1 cellular context compared by ENCODE assay signal in genomic region chr16:50121721-50122445, GRCh38.
TF ChIP-seq lines count a peak whose summit lies in the region.

No MANE protein-coding gene starts in this region.

TF ChIP-seq in GM23338, 12 proteins besides CTCF, POLR2A, EP300 and RAD21 (continued from another document):
- TF ChIP-seq, protein P1, sequence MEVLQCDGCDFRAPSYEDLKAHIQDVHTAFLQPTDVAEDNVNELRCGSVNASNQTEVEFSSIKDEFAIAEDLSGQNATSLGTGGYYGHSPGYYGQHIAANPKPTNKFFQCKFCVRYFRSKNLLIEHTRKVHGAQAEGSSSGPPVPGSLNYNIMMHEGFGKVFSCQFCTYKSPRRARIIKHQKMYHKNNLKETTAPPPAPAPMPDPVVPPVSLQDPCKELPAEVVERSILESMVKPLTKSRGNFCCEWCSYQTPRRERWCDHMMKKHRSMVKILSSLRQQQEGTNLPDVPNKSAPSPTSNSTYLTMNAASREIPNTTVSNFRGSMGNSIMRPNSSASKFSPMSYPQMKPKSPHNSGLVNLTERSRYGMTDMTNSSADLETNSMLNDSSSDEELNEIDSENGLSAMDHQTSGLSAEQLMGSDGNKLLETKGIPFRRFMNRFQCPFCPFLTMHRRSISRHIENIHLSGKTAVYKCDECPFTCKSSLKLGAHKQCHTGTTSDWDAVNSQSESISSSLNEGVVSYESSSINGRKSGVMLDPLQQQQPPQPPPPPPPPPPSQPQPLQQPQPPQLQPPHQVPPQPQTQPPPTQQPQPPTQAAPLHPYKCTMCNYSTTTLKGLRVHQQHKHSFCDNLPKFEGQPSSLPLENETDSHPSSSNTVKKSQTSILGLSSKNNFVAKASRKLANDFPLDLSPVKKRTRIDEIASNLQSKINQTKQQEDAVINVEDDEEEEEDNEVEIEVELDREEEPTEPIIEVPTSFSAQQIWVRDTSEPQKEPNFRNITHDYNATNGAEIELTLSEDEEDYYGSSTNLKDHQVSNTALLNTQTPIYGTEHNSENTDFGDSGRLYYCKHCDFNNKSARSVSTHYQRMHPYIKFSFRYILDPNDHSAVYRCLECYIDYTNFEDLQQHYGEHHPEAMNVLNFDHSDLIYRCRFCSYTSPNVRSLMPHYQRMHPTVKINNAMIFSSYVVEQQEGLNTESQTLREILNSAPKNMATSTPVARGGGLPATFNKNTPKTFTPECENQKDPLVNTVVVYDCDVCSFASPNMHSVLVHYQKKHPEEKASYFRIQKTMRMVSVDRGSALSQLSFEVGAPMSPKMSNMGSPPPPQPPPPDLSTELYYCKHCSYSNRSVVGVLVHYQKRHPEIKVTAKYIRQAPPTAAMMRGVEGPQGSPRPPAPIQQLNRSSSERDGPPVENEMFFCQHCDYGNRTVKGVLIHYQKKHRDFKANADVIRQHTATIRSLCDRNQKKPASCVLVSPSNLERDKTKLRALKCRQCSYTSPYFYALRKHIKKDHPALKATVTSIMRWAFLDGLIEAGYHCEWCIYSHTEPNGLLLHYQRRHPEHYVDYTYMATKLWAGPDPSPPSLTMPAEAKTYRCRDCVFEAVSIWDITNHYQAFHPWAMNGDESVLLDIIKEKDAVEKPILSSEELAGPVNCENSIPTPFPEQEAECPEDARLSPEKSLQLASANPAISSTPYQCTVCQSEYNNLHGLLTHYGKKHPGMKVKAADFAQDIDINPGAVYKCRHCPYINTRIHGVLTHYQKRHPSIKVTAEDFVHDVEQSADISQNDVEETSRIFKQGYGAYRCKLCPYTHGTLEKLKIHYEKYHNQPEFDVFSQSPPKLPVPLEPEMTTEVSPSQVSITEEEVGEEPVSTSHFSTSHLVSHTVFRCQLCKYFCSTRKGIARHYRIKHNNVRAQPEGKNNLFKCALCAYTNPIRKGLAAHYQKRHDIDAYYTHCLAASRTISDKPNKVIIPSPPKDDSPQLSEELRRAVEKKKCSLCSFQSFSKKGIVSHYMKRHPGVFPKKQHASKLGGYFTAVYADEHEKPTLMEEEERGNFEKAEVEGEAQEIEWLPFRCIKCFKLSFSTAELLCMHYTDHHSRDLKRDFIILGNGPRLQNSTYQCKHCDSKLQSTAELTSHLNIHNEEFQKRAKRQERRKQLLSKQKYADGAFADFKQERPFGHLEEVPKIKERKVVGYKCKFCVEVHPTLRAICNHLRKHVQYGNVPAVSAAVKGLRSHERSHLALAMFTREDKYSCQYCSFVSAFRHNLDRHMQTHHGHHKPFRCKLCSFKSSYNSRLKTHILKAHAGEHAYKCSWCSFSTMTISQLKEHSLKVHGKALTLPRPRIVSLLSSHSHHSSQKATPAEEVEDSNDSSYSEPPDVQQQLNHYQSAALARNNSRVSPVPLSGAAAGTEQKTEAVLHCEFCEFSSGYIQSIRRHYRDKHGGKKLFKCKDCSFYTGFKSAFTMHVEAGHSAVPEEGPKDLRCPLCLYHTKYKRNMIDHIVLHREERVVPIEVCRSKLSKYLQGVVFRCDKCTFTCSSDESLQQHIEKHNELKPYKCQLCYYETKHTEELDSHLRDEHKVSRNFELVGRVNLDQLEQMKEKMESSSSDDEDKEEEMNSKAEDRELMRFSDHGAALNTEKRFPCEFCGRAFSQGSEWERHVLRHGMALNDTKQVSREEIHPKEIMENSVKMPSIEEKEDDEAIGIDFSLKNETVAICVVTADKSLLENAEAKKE (CRISPR knock-in tag; IDR thresholded peaks at IDR 0.05): no peak
- TF ChIP-seq POLR2AphosphoS5 (IDR thresholded peaks at IDR 0.05; ENCODE audit: low read depth) (no peak), STAT1 (IDR thresholded peaks at IDR 0.05; ENCODE audit: unreplicated experiment) (no peak), CREB1 (CRISPR knock-in tag; IDR thresholded peaks at IDR 0.05; ENCODE audit: low read depth) (no peak), ZNF331 (CRISPR knock-in tag; IDR thresholded peaks at IDR 0.05; ENCODE audit: low read depth) (no peak), JUNB (IDR thresholded peaks at IDR 0.05; ENCODE audit: unreplicated experiment) (no peak)
